Comparison of ENCODE assay signal across 8 cellular contexts in genomic region chr16:3717235-3718018, GRCh38. TPM values are rescaled to one million over a fixed set of nuclear protein-coding genes. Genes with fewer than 3 reads are reported as not detected.
DNase-seq lines count a peak whose midpoint lies in the region; ATAC-seq and TF ChIP-seq lines count a peak whose summit lies in the region.

Gene TRAP1, minus strand, starts transcription at chr16:3717524. Its CDS starts 16 bp downstream, at chr16:3717508.

- H3K36me3 ChIP-seq in colonic mucosa, result no peaks in the 10 kb centered on the region

- DNase-seq in AG08395 (ENCODE audit: low spot score) (peak; percentile 97), NCI-H460 (ENCODE audit: extremely low read depth, low read depth) (peak; percentile 79), colonic mucosa (peak; percentile 91), left colon (peak; percentile 79 to 92)
- peak; percentile 93 for DNase-seq in activated CD4-positive, alpha-beta T cell treated with anti-CD3 and anti-CD28 coated beads for 48 hours
- DNase-seq in stimulated activated CD4-positive, alpha-beta T cell treated with anti-CD3 and anti-CD28 coated beads, Interleukin-1b, Interleukin-23, amount 100 ng/mL, for 24 hours (ENCODE audit: low read depth in 4 of 4, low spot score in 1 of 4), result peak; percentile 80 to 96 (median 88)

- intact Hi-C loops in colonic mucosa (cut with DNase I), result no loop called here
- intact Hi-C loops in left colon (cut with DNase I, micrococcal nuclease), result no loop called here

- H3K4me1 ChIP-seq in colonic mucosa, result peaks cover 3% of the 10 kb centered on the region

- no peaks in the 10 kb centered on the region for H3K27me3 ChIP-seq in colonic mucosa

- no peaks in the 10 kb centered on the region for H3K9me3 ChIP-seq in colonic mucosa

- peak within 1 kb of the TSS; percentile 89 for H3K4me3 ChIP-seq in colonic mucosa

- TF ChIP-seq CTCF in colonic mucosa (IDR thresholded peaks at IDR 0.05), result no peak

- peak; percentile 81 for ATAC-seq in GM18907 (IDR thresholded peaks at IDR 0.05; ENCODE audit: unreplicated experiment)
- peak; percentile 82 for ATAC-seq in HG03139 (IDR thresholded peaks at IDR 0.05; ENCODE audit: unreplicated experiment)
- ATAC-seq in left colon, result peak; percentile 97

- H3K27ac ChIP-seq in colonic mucosa, result peak within 1 kb of the TSS; percentile 62

- H3K9ac ChIP-seq in colonic mucosa (ENCODE audit: low read depth in 2 of 2, low read length in 2 of 2), result peak within 1 kb of the TSS; percentile 90 to 96

RNA-seq across cellular contexts. Expression of gene TRAP1, which starts in this region (rescaled TPM):
- 235 and 238 TPM in 2 replicates for total RNA-seq in NCI-H460 (2014; rRNA removed; shearing (Covaris generic))
- 371 and 400 TPM in 2 replicates for polyA plus RNA-seq in NCI-H460 (2014; cell fraction: nucleus; rRNA removed)
- 100 to 1,000 TPM in 1 of 2 donors, 10 to 100 TPM in 1; 75.0 to 165 TPM for total RNA-seq in colonic mucosa
- 10 to 100 TPM; 71.2 to 98.5 TPM for total RNA-seq in left colon

Comparison
In these comparisons a context has a peak if more than half of its experiments do, and no peak if none do; other contexts are left out.
1. Peak in every context shown above with its lines: DNase-seq, ATAC-seq, H3K4me3 ChIP-seq and H3K27ac ChIP-seq.